In the genomic region with DNA sequence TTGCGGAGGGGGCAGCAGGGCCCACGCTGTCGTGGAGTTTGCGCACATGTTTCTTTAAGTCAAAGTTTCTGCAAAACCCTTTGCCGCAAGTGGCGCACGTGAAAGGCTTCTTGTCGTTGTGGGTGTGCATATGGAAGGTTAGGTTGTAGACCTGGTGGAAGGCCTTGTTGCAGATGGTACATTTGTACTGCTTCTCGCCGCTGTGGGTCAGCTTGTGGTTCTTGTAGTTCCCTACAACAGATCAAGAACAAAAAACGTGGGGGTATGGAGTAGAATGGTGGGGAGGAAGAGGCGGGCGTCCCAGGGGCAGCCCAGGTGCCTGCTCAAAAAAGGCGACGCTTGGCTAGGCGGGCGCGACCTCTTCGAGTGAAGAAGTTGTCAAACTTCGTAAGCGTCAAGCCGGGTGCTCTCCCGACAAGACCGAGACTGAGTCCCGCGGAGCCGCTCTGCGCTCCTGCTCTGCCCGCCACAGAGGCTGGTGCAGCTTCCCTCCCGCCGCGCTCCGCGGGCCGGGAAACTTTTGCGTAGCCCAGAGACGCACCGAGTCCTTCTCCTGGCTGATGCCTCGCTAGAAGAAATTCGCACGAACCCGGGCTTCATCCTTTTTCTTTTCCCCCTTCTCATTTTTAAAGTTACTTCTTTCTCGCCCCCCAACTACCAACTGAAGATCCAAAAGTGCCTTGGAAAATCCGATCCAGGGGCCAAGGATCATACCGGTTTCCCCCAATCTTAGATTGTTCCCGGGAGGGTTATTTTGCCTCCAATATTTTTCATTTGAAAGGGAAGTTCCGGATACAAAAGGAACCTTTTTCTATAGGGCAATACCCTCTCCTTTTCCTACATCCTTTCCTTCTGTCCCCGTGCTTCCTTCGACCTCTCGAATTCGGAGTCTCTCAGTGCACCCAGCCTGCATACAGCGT, we compare ENCODE assay signal across 1 cellular context.
TF ChIP-seq lines count a peak whose summit lies in the region.

No MANE protein-coding gene starts in this region.

TF ChIP-seq in WTC11, 78 proteins besides CTCF, POLR2A, EP300 and RAD21 (continued from another document):
- TF ChIP-seq ESRRA (CRISPR knock-in tag; IDR thresholded peaks at IDR 0.05; ENCODE audit: borderline replicate concordance) (no peak), MLX (CRISPR knock-in tag; IDR thresholded peaks at IDR 0.05) (no peak), ATF1 (CRISPR knock-in tag; IDR thresholded peaks at IDR 0.05) (no peak), ZNF317 (CRISPR knock-in tag; IDR thresholded peaks at IDR 0.05; ENCODE audit: borderline replicate concordance, low read depth) (no peak), NR3C1 (CRISPR knock-in tag; conservative IDR thresholded peaks at IDR 0.05; ENCODE audit: low read depth) (no peak), ETV6 (CRISPR knock-in tag; IDR thresholded peaks at IDR 0.05) (no peak), GRHL2 (CRISPR knock-in tag; IDR thresholded peaks at IDR 0.05; ENCODE audit: insufficient replicate concordance, severe bottlenecking) (no peak)
- TF ChIP-seq, protein P1, sequence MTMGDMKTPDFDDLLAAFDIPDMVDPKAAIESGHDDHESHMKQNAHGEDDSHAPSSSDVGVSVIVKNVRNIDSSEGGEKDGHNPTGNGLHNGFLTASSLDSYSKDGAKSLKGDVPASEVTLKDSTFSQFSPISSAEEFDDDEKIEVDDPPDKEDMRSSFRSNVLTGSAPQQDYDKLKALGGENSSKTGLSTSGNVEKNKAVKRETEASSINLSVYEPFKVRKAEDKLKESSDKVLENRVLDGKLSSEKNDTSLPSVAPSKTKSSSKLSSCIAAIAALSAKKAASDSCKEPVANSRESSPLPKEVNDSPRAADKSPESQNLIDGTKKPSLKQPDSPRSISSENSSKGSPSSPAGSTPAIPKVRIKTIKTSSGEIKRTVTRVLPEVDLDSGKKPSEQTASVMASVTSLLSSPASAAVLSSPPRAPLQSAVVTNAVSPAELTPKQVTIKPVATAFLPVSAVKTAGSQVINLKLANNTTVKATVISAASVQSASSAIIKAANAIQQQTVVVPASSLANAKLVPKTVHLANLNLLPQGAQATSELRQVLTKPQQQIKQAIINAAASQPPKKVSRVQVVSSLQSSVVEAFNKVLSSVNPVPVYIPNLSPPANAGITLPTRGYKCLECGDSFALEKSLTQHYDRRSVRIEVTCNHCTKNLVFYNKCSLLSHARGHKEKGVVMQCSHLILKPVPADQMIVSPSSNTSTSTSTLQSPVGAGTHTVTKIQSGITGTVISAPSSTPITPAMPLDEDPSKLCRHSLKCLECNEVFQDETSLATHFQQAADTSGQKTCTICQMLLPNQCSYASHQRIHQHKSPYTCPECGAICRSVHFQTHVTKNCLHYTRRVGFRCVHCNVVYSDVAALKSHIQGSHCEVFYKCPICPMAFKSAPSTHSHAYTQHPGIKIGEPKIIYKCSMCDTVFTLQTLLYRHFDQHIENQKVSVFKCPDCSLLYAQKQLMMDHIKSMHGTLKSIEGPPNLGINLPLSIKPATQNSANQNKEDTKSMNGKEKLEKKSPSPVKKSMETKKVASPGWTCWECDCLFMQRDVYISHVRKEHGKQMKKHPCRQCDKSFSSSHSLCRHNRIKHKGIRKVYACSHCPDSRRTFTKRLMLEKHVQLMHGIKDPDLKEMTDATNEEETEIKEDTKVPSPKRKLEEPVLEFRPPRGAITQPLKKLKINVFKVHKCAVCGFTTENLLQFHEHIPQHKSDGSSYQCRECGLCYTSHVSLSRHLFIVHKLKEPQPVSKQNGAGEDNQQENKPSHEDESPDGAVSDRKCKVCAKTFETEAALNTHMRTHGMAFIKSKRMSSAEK (CRISPR knock-in tag; IDR thresholded peaks at IDR 0.05; ENCODE audit: borderline replicate concordance), result no peak
